8 cellular contexts compared by ENCODE assay signal in genomic region chr1:171484760-171485374, GRCh38. TPM values are rescaled to one million over a fixed set of nuclear protein-coding genes. Genes with fewer than 3 reads are reported as not detected.
A peak's percentile ranks its signal among the peaks of the same experiment; 100 is the strongest.
DNase-seq lines count a peak whose midpoint lies in the region; ATAC-seq and TF ChIP-seq lines count a peak whose summit lies in the region.

No MANE protein-coding gene starts in this region.

- peaks cover 13% of the 10 kb centered on the region for H3F3A ChIP-seq in SK-N-SH (replicated peaks; ENCODE audit: insufficient read depth)

- H2AFZ ChIP-seq in SK-N-SH (ENCODE audit: low read depth) = peak overlapping the region; percentile 92

- H3K27ac ChIP-seq in SK-N-SH (ENCODE audit: low read depth in 2 of 2, low read length in 1 of 2) = peak overlapping the region; percentile 97 to 100
- H3K27ac ChIP-seq in prostate gland = peak overlapping the region; percentile 98

- DNase-seq in AG20443 (ENCODE audit: low spot score) (peak; percentile 13), SK-N-SH (peak; percentile 12), fibroblast of the aortic adventitia (ENCODE audit: low read depth) (no peak), prostate gland (ENCODE audit: low spot score) (no peak), lower leg skin (ENCODE audit: low spot score in 2 of 2) (no peak), NCI-H446 treated with DMSO at 0.1 percent for 48 hours (lab: John Stamatoyannopoulos, UW) (no peak)

- WGBS in SK-N-SH (ENCODE audit: low lambda C conversion rate) = 30% methylated on average over 6 of the region's 6 CpGs
- 21% methylated on average over 6 of the region's 6 CpGs for WGBS in prostate gland
- 20 to 22% methylated on average over 6 of the region's 6 CpGs for WGBS in lower leg skin, 2 donors

- H3K4me3 ChIP-seq in SK-N-SH (ENCODE audit: low read depth in 2 of 2, low read length in 1 of 2) (peak overlapping the region; percentile 94 to 100), fibroblast of the aortic adventitia (ENCODE audit: low read depth, low read length) (peak overlapping the region; percentile 77), prostate gland (peak overlapping the region; percentile 82 to 85), lower leg skin (ENCODE audit: low read depth, poor library complexity, severe bottlenecking) (no peak overlapping the region)

- TF ChIP-seq CTCF in SK-N-SH (IDR thresholded peaks at IDR 0.05) (no peak), fibroblast of the aortic adventitia (IDR thresholded peaks at IDR 0.05; ENCODE audit: insufficient read depth, low read length) (no peak), prostate gland (IDR thresholded peaks at IDR 0.05) (no peak), lower leg skin (IDR thresholded peaks at IDR 0.05) (peak in 1 of 3 donors; percentile 61)

- no peaks in the 10 kb centered on the region for H3K9me2 ChIP-seq in SK-N-SH

- intact Hi-C loops in prostate gland (cut with DNase I) = loop anchor here (5.0 kb wide), 2 partner anchors 232 to 297 kb away; partner anchors contain the start of gene METTL13
- intact Hi-C loops in lower leg skin (cut with DNase I; ENCODE audit: low total_unique reads) = no loop called here

- TF ChIP-seq RAD21 in SK-N-SH (IDR thresholded peaks at IDR 0.05; ENCODE audit: low read length) = no peak

- H3K36me3 ChIP-seq in SK-N-SH (replicated peaks in 1 of 2; ENCODE audit: control insufficient read depth in 1 of 2, insufficient read depth in 2 of 2, low read length in 1 of 2) (peaks cover 0 to 5% of the 10 kb centered on the region in 2 experiments), prostate gland (no peaks in the 10 kb centered on the region)

- H4K20me1 ChIP-seq in SK-N-SH (ENCODE audit: insufficient read depth) = peaks cover 38% of the 10 kb centered on the region

- peak overlapping the region; percentile 86 for H3K4me2 ChIP-seq in SK-N-SH

- H3K4me1 ChIP-seq in SK-N-SH (ENCODE audit: control insufficient read depth in 1 of 2, insufficient read depth in 2 of 2, low read depth in 1 of 2, low read length in 1 of 2) (peaks cover 10 to 15% of the 10 kb centered on the region in 2 experiments; a peak in 3 of 4 replicates), prostate gland (replicated peaks) (no peaks in the 10 kb centered on the region)

- CTCF ChIA-PET in SK-N-SH (lab: Yijun Ruan, JAX) = interaction anchor here (0.6 to 2.1 kb wide), 30 partner anchors 8 to 301 kb away, joined by 3 to 16 read pairs (median 4); no protein-coding TSS in a partner anchor

- H3K9ac ChIP-seq in SK-N-SH = peak overlapping the region; percentile 100

- ATAC-seq in GM19023 (IDR thresholded peaks at IDR 0.05; ENCODE audit: unreplicated experiment) (peak; percentile 53), HG03097 (IDR thresholded peaks at IDR 0.05; ENCODE audit: low FRiP score, unreplicated experiment) (peak; percentile 43)

- H3K27me3 ChIP-seq in SK-N-SH (ENCODE audit: insufficient read depth) = no peaks in the 10 kb centered on the region
- no peaks in the 10 kb centered on the region for H3K27me3 ChIP-seq in prostate gland (replicated peaks; ENCODE audit: insufficient read depth)

- TF ChIP-seq EP300 in SK-N-SH (IDR thresholded peaks at IDR 0.05; ENCODE audit: borderline replicate concordance in 1 of 2, low read depth in 1 of 2, low read length in 1 of 2) = no peak

- H3K9me3 ChIP-seq in SK-N-SH (no peaks in the 10 kb centered on the region), prostate gland (no peaks in the 10 kb centered on the region)

- TF ChIP-seq POLR2A in prostate gland (IDR thresholded peaks at IDR 0.05) = no peak
- no peak for TF ChIP-seq POLR2A in lower leg skin (IDR thresholded peaks at IDR 0.05)

- peaks cover 45% of the 10 kb centered on the region for H3K79me2 ChIP-seq in SK-N-SH (ENCODE audit: insufficient read depth)

- POLR2A ChIA-PET in SK-N-SH (lab: Yijun Ruan, JAX) = interaction anchor here (0.6 kb wide), 1 partner anchor 109 kb away, joined by 4 read pairs; no protein-coding TSS in a partner anchor

TF ChIP-seq in SK-N-SH, 30 proteins besides CTCF, POLR2A, EP300 and RAD21:
- TF ChIP-seq CHD2 (IDR thresholded peaks at IDR 0.05; ENCODE audit: low read length, partially characterized antibody) = no peak
- 0 out of 2 replicates have a peak, but pooled peaks have one; percentile 20 for TF ChIP-seq ELF1 (IDR thresholded peaks at IDR 0.05)
- no peak for TF ChIP-seq NFIC (IDR thresholded peaks at IDR 0.05; ENCODE audit: borderline replicate concordance)
- TF ChIP-seq TCF12 (IDR thresholded peaks at IDR 0.05) = no peak
- no peak for TF ChIP-seq TAF1 (IDR thresholded peaks at IDR 0.05; ENCODE audit: borderline replicate concordance, low read depth, low read length)
- TF ChIP-seq FOXM1 (IDR thresholded peaks at IDR 0.05; ENCODE audit: low read depth) = no peak
- no peak for TF ChIP-seq USF2 (IDR thresholded peaks at IDR 0.05; ENCODE audit: borderline replicate concordance, low read depth, low read length)

RNA-seq across cellular contexts. Expression of gene PRRC2C, which starts 0.5 kb away (rescaled TPM):
- polyA plus RNA-seq in SK-N-SH (2012; rRNA removed) = 39.9 and 45.6 TPM in 2 replicates
- polyA plus RNA-seq in SK-N-SH (2012; cell fraction: cytosol; rRNA removed) = 37.2 and 40.0 TPM in 2 replicates
- 41.2 and 79.0 TPM in 2 replicates for polyA plus RNA-seq in SK-N-SH (2012; cell fraction: nucleus; rRNA removed)
- 39.4 and 79.3 TPM in 2 replicates for total RNA-seq in fibroblast of the aortic adventitia (ENCODE audit: low replicate concordance)
- total RNA-seq in prostate gland = 100 to 1,000 TPM in 1 of 2 donors, 10 to 100 TPM in 1; 70.1 to 115 TPM
- total RNA-seq in lower leg skin = 10 to 100 TPM; 68.6 to 93.4 (median 83.1) TPM

Comparison
In these comparisons a context has a peak if more than half of its experiments do, and no peak if none do; other contexts are left out.
1. DNase-seq: peak in AG20443 (single experiment) and SK-N-SH (single experiment); none in fibroblast of the aortic adventitia (single experiment), prostate gland (single experiment), lower leg skin (0 of 2) and NCI-H446 treated with DMSO at 0.1 percent for 48 hours (single experiment).